1 cellular context compared by ENCODE assay signal in genomic region chr14:21047378-21047781, GRCh38.
TF ChIP-seq lines count a peak whose summit lies in the region.

No MANE protein-coding gene starts in this region.

TF ChIP-seq in GM23338, 12 proteins besides CTCF, POLR2A, EP300 and RAD21:
- TF ChIP-seq CREB1 (CRISPR knock-in tag; IDR thresholded peaks at IDR 0.05; ENCODE audit: low read depth) (no peak), NANOG (IDR thresholded peaks at IDR 0.05; ENCODE audit: borderline replicate concordance) (no peak), STAT1 (IDR thresholded peaks at IDR 0.05; ENCODE audit: unreplicated experiment) (no peak), EZH2phosphoT487 (IDR thresholded peaks at IDR 0.05; ENCODE audit: unreplicated experiment) (no peak), EZH2 (IDR thresholded peaks at IDR 0.05; ENCODE audit: low read depth, unreplicated experiment) (no peak)
